ENCODE assay signal across 29 cellular contexts in genomic region chr2:14256890-14257289, GRCh38.
A peak's percentile ranks its signal among the peaks of the same experiment; 100 is the strongest.
DNase-seq lines count a peak whose midpoint lies in the region; ATAC-seq, FAIRE-seq and TF ChIP-seq lines count a peak whose summit lies in the region.
"Had no signal": no experiment of that assay in that cellular context is flagged by ENCODE, and none has a peak within 500 bp of the region (broad histone marks: within the 10 kb centered on the region; RNA-seq: fewer than 3 reads in every experiment).

No MANE protein-coding gene starts in this region.

- H4K20me1 ChIP-seq in astrocyte (ENCODE audit: insufficient read depth, low read length) = no peaks in the 10 kb centered on the region

- H3K9me3 Mint-ChIP-seq in astrocyte (ENCODE audit: unreplicated experiment) = peaks cover 3% of the 10 kb centered on the region

- no peaks in the 10 kb centered on the region for H3K27me3 Mint-ChIP-seq in astrocyte (ENCODE audit: low read depth, unreplicated experiment)
- H3K27me3 Mint-ChIP-seq: activated naive CD8-positive, alpha-beta T cell treated with anti-CD3 and anti-CD28 coated beads for 36 hours; stimulated activated naive CD8-positive, alpha-beta T cell treated with anti-CD3 and anti-CD28 coated beads, Interleukin-15, amount 100 ng/mL, for 72 hours had no signal

- H3K36me3 ChIP-seq in astrocyte (ENCODE audit: insufficient read depth, low read length) = no peaks in the 10 kb centered on the region
- H3K36me3 ChIP-seq in mesodermal cell (ENCODE audit: control insufficient read depth, insufficient read depth, low read length) = no peaks in the 10 kb centered on the region
- H3K36me3 ChIP-seq in stomach = no peaks in the 10 kb centered on the region
- H3K36me3 ChIP-seq in aorta (ENCODE audit: control insufficient read depth in 1 of 2, insufficient read depth in 2 of 2, low read length in 1 of 2) = no peaks in the 10 kb centered on the region
- no peaks in the 10 kb centered on the region for H3K36me3 ChIP-seq in HAP-1 (replicated peaks)
- H3K36me3 ChIP-seq: MG63, transverse colon, WERI-Rb-1 had no signal

- H3K4me1 ChIP-seq in astrocyte (ENCODE audit: insufficient read depth, low read length) (peaks cover under 1% of the 10 kb centered on the region), mesodermal cell (ENCODE audit: control insufficient read depth, insufficient read depth, low read length, poor library complexity, severe bottlenecking) (peaks cover under 1% of the 10 kb centered on the region), stomach (no peaks in the 10 kb centered on the region), aorta (ENCODE audit: control insufficient read depth in 1 of 2, insufficient read depth in 2 of 2, low read length in 2 of 2) (no peaks in the 10 kb centered on the region), HAP-1 (peaks cover 9% of the 10 kb centered on the region)
- H3K4me1 ChIP-seq: A549, transverse colon had no signal

- H3K4me3 ChIP-seq in AG10803 (ENCODE audit: low read length) (no peak overlapping the region), astrocyte (ENCODE audit: insufficient read depth, low read depth, low read length) (no peak overlapping the region), mesodermal cell (ENCODE audit: extremely low read depth, insufficient read depth, low read length, poor library complexity, severe bottlenecking) (no peak overlapping the region), stomach (no peak overlapping the region), aorta (ENCODE audit: low read length in 2 of 2) (no peak overlapping the region), HAP-1 (no peak overlapping the region)
- H3K4me3 ChIP-seq: A549, lung, MG63, transverse colon had no signal

- TF ChIP-seq EP300 in stomach (IDR thresholded peaks at IDR 0.05) = no peak

- H3K9ac ChIP-seq in astrocyte (ENCODE audit: low read length) = no peak overlapping the region
- H3K9ac ChIP-seq: SK-N-SH had no signal

- no peak overlapping the region for H3K4me3 Mint-ChIP-seq in astrocyte (ENCODE audit: unreplicated experiment)
- H3K4me3 Mint-ChIP-seq: activated naive CD8-positive, alpha-beta T cell treated with anti-CD3 and anti-CD28 coated beads for 36 hours; immature natural killer cell; stimulated activated naive CD8-positive, alpha-beta T cell treated with anti-CD3 and anti-CD28 coated beads, Interleukin-15, amount 100 ng/mL, for 72 hours; T-helper 2 cell treated with Interferon-gamma antibody and Interleukin-4, amounts not matched to agents 5 μg/mL and 100 μg/mL, for 36 hours had no signal

- DNase-seq in AG10803 (ENCODE audit: low read depth) (peak; percentile 45), astrocyte (ENCODE audit: low read depth) (peak; percentile 70), fibroblast of peridontal ligament (ENCODE audit: extremely low read depth) (peak; percentile 4), stomach (no peak), NCI-H2171 treated with DMSO at 0.1 percent for 48 hours (lab: John Stamatoyannopoulos, UW) (no peak), aorta (no peak), HAP-1 (ENCODE audit: low spot score in 2 of 2) (no peak)
- DNase-seq: activated CD8-positive, alpha-beta memory T cell treated with anti-CD3 and anti-CD28 coated beads, Interleukin-2, amount 50 U/mL, for 4 hours; activated naive CD8-positive, alpha-beta T cell treated with anti-CD3 and anti-CD28 coated beads for 36 hours; C1 segment of cervical spinal cord; cortex of kidney; immature natural killer cell; MG63; NCI-H1436; NCI-H2171; NCI-H526; occipital lobe; SK-N-SH; stimulated activated CD4-positive, alpha-beta T cell treated with anti-CD3 and anti-CD28 coated beads, Interleukin-12 subunit alpha, Interleukin-12 subunit beta, amount 100 ng/mL, for 4 hours; stimulated activated naive CD8-positive, alpha-beta T cell treated with anti-CD3 and anti-CD28 coated beads, Interleukin-15, amount 100 ng/mL, for 72 hours; transverse colon; WERI-Rb-1 had no signal

- H3K9me3 ChIP-seq in astrocyte (ENCODE audit: insufficient read depth, low read depth, low read length) (no peaks in the 10 kb centered on the region), mesodermal cell (ENCODE audit: control insufficient read depth, low read length) (no peaks in the 10 kb centered on the region), stomach (peaks cover 0 to 4% (median 0%) of the 10 kb centered on the region in 4 donors), aorta (ENCODE audit: control insufficient read depth, low read length) (no peaks in the 10 kb centered on the region), HAP-1 (no peaks in the 10 kb centered on the region)
- H3K9me3 ChIP-seq: MG63, SK-N-SH, transverse colon had no signal

- WGBS in mesodermal cell (ENCODE audit: insufficient coverage in 2 of 2), 2 experiments = 35 to 58% methylated on average over 3 to 4 of the region's 5 CpGs
- 86 to 90% (median 88%) methylated on average over 5 of the region's 5 CpGs for WGBS in stomach, 5 donors
- 72 to 77% methylated on average over 5 of the region's 5 CpGs for WGBS in aorta, 2 donors

- no peak overlapping the region for H2AFZ ChIP-seq in astrocyte (ENCODE audit: low read depth, low read length)

- H3K27ac ChIP-seq in astrocyte (ENCODE audit: low read depth, low read length) (no peak overlapping the region), mesodermal cell (ENCODE audit: low read depth, low read length, severe bottlenecking) (peak overlapping the region; percentile 24), stomach (no peak overlapping the region), aorta (ENCODE audit: low read depth in 1 of 2, low read length in 2 of 2) (no peak overlapping the region)
- H3K27ac ChIP-seq: A549, transverse colon, WERI-Rb-1 had no signal

- TF ChIP-seq CTCF in AG10803 (conservative IDR thresholded peaks at IDR 0.05; ENCODE audit: low read length) (no peak), astrocyte (IDR thresholded peaks at IDR 0.05; ENCODE audit: insufficient read depth, low read depth, low read length) (no peak), stomach (IDR thresholded peaks at IDR 0.05) (no peak)

- TF ChIP-seq POLR2A in stomach (IDR thresholded peaks at IDR 0.05) = no peak

- no peaks in the 10 kb centered on the region for H3K79me2 ChIP-seq in astrocyte (ENCODE audit: insufficient read depth, low read length)

- H3K27me3 ChIP-seq in astrocyte (ENCODE audit: insufficient read depth, low read length) = no peaks in the 10 kb centered on the region
- no peaks in the 10 kb centered on the region for H3K27me3 ChIP-seq in stomach
- H3K27me3 ChIP-seq in aorta (ENCODE audit: control insufficient read depth in 1 of 2, insufficient read depth in 2 of 2, low read length in 1 of 2) = no peaks in the 10 kb centered on the region
- peaks cover 3% of the 10 kb centered on the region; the same call in 1 of the 2 replicates for H3K27me3 ChIP-seq in HAP-1 (ENCODE audit: low read depth)
- H3K27me3 ChIP-seq: MG63, transverse colon had no signal

- in situ Hi-C loops in HAP-1 (cut with MboI; ENCODE audit: low sequenced_read_pairs) = no loop called here

- ATAC-seq in aorta (ENCODE audit: low FRiP score) = no peak
- ATAC-seq: A549; stimulated activated naive CD8-positive, alpha-beta T cell treated with anti-CD3 and anti-CD28 coated beads, Interleukin-15, amount 100 ng/mL, for 72 hours had no signal

- H3K4me1 Mint-ChIP-seq in astrocyte (ENCODE audit: low read depth, unreplicated experiment) = peaks cover 23% of the 10 kb centered on the region
- H3K4me1 Mint-ChIP-seq: activated naive CD8-positive, alpha-beta T cell treated with anti-CD3 and anti-CD28 coated beads for 36 hours; immature natural killer cell; stimulated activated naive CD8-positive, alpha-beta T cell treated with anti-CD3 and anti-CD28 coated beads, Interleukin-15, amount 100 ng/mL, for 72 hours had no signal

- no peaks in the 10 kb centered on the region for H3K36me3 Mint-ChIP-seq in astrocyte (ENCODE audit: low read depth, unreplicated experiment)
- H3K36me3 Mint-ChIP-seq: activated naive CD8-positive, alpha-beta T cell treated with anti-CD3 and anti-CD28 coated beads for 36 hours had no signal

- intact Hi-C loops in stomach (cut with DNase I; ENCODE audit: low total_unique reads) (no loop called here), aorta (cut with DNase I) (no loop called here)

- FAIRE-seq in astrocyte (lab: Jason Lieb, UNC) = no peak
- FAIRE-seq: A549, endometrium, H54 had no signal

- peak overlapping the region; percentile 34 for H3K4me2 ChIP-seq in astrocyte (ENCODE audit: low read length)
- H3K4me2 ChIP-seq: A549, SK-N-SH had no signal

- peak overlapping the region; percentile 86 for H3K27ac Mint-ChIP-seq in astrocyte (ENCODE audit: unreplicated experiment)
- H3K27ac Mint-ChIP-seq: activated naive CD8-positive, alpha-beta T cell treated with anti-CD3 and anti-CD28 coated beads for 36 hours; activated T-helper 2 cell treated with anti-CD3 and anti-CD28 coated beads, Interferon-gamma antibody, Interleukin-2, Interleukin-4, amounts not matched to agents 10 μg/mL and 5 μg/mL and 100 μg/mL, durations not matched to agents 14 hours and 24 hours and 36 hours; immature natural killer cell; stimulated activated naive CD8-positive, alpha-beta T cell treated with anti-CD3 and anti-CD28 coated beads, Interleukin-15, amount 100 ng/mL, for 72 hours; T-helper 2 cell treated with Interferon-gamma antibody and Interleukin-4, amounts not matched to agents 5 μg/mL and 100 μg/mL, for 36 hours had no signal

Comparison
In these comparisons a context has a peak if more than half of its experiments do, and no peak if none do; other contexts are left out.
1. DNase-seq: peak in AG10803 (single experiment), astrocyte (single experiment) and fibroblast of peridontal ligament (single experiment); none in stomach (single experiment), NCI-H2171 treated with DMSO at 0.1 percent for 48 hours (single experiment), aorta (0 of 2) and HAP-1 (0 of 2).